Comparison of ENCODE assay signal across 12 cellular contexts in the genomic region with DNA sequence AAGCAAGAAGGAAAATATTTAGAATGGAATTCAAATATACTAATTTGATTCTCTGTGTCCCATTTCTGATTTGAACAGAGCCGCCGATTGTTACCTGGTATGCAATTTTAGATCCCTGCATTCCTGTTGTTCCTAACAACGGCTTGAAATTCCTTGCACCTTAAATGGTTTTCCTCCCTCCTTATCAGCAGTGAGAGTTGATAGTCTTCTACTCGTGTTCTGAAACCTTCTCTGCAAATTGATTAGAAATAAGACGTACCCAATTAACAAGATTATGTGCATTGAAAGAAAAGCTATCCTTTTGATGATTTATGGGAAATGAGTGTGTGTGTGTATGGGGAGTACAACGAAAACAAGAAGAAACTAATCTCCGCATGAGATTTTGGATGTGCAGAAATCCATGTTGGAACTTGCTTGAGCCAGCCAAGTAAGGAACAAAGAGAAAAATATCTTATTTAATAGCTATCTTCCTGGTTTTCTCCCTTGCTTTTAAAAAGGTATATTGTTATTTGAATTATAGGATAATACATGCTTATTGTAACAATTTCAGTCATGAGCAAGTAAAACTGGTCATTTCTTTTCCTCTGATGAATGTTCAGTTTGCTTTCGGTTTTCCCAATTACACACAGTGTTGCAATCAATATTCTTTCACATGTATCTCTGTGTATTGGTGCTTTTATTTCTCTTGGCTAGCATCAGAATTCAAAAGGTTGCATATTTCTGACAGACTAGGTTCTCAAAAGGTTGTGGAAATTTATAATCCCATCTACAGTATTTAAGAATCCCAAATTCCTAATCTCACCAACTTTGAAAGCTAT.
DNase-seq lines count a peak whose midpoint lies in the region; ATAC-seq, FAIRE-seq and TF ChIP-seq lines count a peak whose summit lies in the region.
"Had no signal": no experiment of that assay in that cellular context is flagged by ENCODE, and none has a peak within 500 bp of the region (broad histone marks: within the 10 kb centered on the region; RNA-seq: fewer than 3 reads in every experiment).

No MANE protein-coding gene starts in this region.

- peak overlapping the region; percentile 52 for H3K9ac ChIP-seq in adipocyte (ENCODE audit: low read length)

- WGBS in lower leg skin, 2 donors = 47 to 53% methylated on average over 8 of the region's 8 CpGs

- H3K4me1 ChIP-seq in adipocyte (ENCODE audit: control insufficient read depth, insufficient read depth, low read length) (peaks cover 65% of the 10 kb centered on the region), foreskin keratinocyte (peaks cover 35% of the 10 kb centered on the region)

- H3K36me3 Mint-ChIP-seq in activated T-cell treated with anti-CD3 and anti-CD28 coated beads, Interleukin-2, amount 50 U/mL, for 4 hours (ENCODE audit: insufficient read depth) = no peaks in the 10 kb centered on the region
- H3K36me3 Mint-ChIP-seq: immature natural killer cell had no signal

- H3K9me3 ChIP-seq in adipocyte (ENCODE audit: control insufficient read depth, low read length) = no peaks in the 10 kb centered on the region

- no peaks in the 10 kb centered on the region for H3K27me3 Mint-ChIP-seq in activated T-cell treated with anti-CD3 and anti-CD28 coated beads, Interleukin-2, amount 50 U/mL, for 4 hours (ENCODE audit: low read depth)
- H3K27me3 Mint-ChIP-seq: CD4-positive, alpha-beta T cell had no signal

- peak; percentile 27 for FAIRE-seq in H54 (lab: Jason Lieb, UNC)

- peak overlapping the region; percentile 71 for H3K4me3 ChIP-seq in adipocyte (ENCODE audit: low read length)
- no peak overlapping the region for H3K4me3 ChIP-seq in lower leg skin (ENCODE audit: low read depth, poor library complexity, severe bottlenecking)

- DNase-seq in H54 (ENCODE audit: insufficient read length, low spot score) (no peak), adipocyte (ENCODE audit: low read depth) (peak; percentile 55), foreskin keratinocyte (peak; percentile 47 to 62), sciatic nerve (ENCODE audit: low spot score) (no peak), lower leg skin (ENCODE audit: low spot score in 2 of 2) (no peak), NCI-H146 treated with DMSO at 0.1 percent for 48 hours (lab: John Stamatoyannopoulos, UW; ENCODE audit: unreplicated experiment) (no peak)
- DNase-seq in activated T-cell treated with anti-CD3 and anti-CD28 coated beads, Interleukin-2, amount 50 U/mL, for 4 hours = no peak
- DNase-seq: CD4-positive, alpha-beta T cell; immature natural killer cell; Karpas-422; NCI-H2171 had no signal

- intact Hi-C loops in sciatic nerve (cut with DNase I) (no loop called here), lower leg skin (cut with DNase I; ENCODE audit: low total_unique reads) (no loop called here)

- TF ChIP-seq POLR2A in H54 (IDR thresholded peaks at IDR 0.05; ENCODE audit: low read depth, low read length) (no peak), lower leg skin (IDR thresholded peaks at IDR 0.05) (no peak)

- H3K4me1 Mint-ChIP-seq in activated T-cell treated with anti-CD3 and anti-CD28 coated beads, Interleukin-2, amount 50 U/mL, for 4 hours (ENCODE audit: low read depth) = no peaks in the 10 kb centered on the region
- H3K4me1 Mint-ChIP-seq: immature natural killer cell had no signal

- peak; percentile 22 for ATAC-seq in foreskin keratinocyte
- ATAC-seq in sciatic nerve = peak; percentile 40
- ATAC-seq in activated T-cell treated with anti-CD3 and anti-CD28 coated beads, Interleukin-2, amount 50 U/mL, for 4 hours = no peak
- no peak for ATAC-seq in HG02759 (IDR thresholded peaks at IDR 0.05; ENCODE audit: unreplicated experiment)

- H3K9me3 Mint-ChIP-seq in activated T-cell treated with anti-CD3 and anti-CD28 coated beads, Interleukin-2, amount 50 U/mL, for 4 hours = no peaks in the 10 kb centered on the region
- H3K9me3 Mint-ChIP-seq: CD4-positive, alpha-beta T cell; immature natural killer cell had no signal

- TF ChIP-seq CTCF in foreskin keratinocyte (conservative IDR thresholded peaks at IDR 0.05) (no peak), lower leg skin (IDR thresholded peaks at IDR 0.05) (no peak)

- H3K27me3 ChIP-seq in adipocyte (replicated peaks; ENCODE audit: control insufficient read depth, insufficient read depth, low read length) = no peaks in the 10 kb centered on the region
- H3K27me3 ChIP-seq in foreskin keratinocyte = no peaks in the 10 kb centered on the region

- no peaks in the 10 kb centered on the region for H3K36me3 ChIP-seq in adipocyte (ENCODE audit: control insufficient read depth, insufficient read depth, low read length, severe bottlenecking)

- H3K4me3 Mint-ChIP-seq in activated T-cell treated with anti-CD3 and anti-CD28 coated beads, Interleukin-2, amount 50 U/mL, for 4 hours = no peak overlapping the region
- H3K4me3 Mint-ChIP-seq: CD4-positive, alpha-beta T cell; immature natural killer cell had no signal

- peak overlapping the region; percentile 65 for H3K27ac ChIP-seq in foreskin keratinocyte

Comparison
In these comparisons a context has a peak if more than half of its experiments do, and no peak if none do; other contexts are left out.
1. DNase-seq: peak in adipocyte (single experiment) and foreskin keratinocyte (2 of 2); none in H54 (single experiment), sciatic nerve (single experiment), lower leg skin (0 of 2), activated T-cell treated with anti-CD3 and anti-CD28 coated beads, Interleukin-2, amount 50 U/mL, for 4 hours (single experiment) and NCI-H146 treated with DMSO at 0.1 percent for 48 hours (single experiment).
2. ATAC-seq: peak in foreskin keratinocyte (single experiment) and sciatic nerve (single experiment); none in activated T-cell treated with anti-CD3 and anti-CD28 coated beads, Interleukin-2, amount 50 U/mL, for 4 hours (0 of 2) and HG02759 (single experiment).